In the genomic region with DNA sequence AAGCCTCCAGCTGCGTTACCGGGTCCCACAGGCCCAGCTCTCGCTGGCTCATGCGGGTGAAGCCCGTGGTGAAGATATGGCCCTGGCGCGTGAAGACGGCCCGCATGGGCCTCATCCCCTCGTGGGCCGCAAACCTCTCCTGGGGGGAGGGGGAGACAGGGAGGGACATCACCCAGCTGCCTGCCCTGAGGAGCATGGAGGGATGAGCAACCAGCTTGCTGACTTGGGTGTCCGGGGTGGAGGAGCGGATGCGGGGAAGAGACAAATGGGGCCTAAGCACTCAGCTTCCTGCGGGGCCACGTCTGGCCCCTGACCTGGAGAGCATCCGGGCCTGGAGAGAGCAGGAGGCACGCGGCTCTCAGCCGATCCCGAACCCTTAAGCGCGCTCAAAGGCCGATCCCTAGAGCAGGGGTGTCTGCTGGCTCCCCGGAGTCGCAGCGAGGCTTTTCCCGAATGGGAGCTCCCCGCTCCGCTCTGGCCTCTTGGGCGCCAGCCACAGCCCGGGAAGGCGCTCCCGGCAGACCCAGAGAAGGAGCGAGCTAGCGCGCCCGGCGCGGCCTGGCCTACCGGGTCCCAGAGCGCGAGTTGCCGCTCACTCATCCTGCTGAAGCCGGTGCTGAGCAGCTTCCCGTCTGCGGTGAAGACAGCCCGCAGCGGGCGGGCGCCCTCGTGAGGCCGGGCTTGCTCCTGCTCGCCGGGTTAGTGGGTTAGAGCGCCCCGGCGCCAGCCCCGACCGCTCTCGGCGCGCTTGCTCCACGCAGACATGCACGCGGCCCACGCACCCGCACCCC, we compare ENCODE assay signal across 8 cellular contexts. TPM values are rescaled to one million over a fixed set of nuclear protein-coding genes. Genes with fewer than 3 reads are reported as not detected.
DNase-seq lines count a peak whose midpoint lies in the region; ATAC-seq and TF ChIP-seq lines count a peak whose summit lies in the region.

No MANE protein-coding gene starts in this region.

- peak; percentile 86 for TF ChIP-seq CTCF in GM20000 (IDR thresholded peaks at IDR 0.05; ENCODE audit: extremely low read depth, missing control alignments)
- peak; percentile 40 for TF ChIP-seq CTCF in lung (IDR thresholded peaks at IDR 0.05; ENCODE audit: control extremely low read depth, extremely low read depth)

- H3K4me3 Mint-ChIP-seq in activated CD4-positive, alpha-beta memory T cell treated with anti-CD3 and anti-CD28 coated beads for 36 hours: peak overlapping the region; percentile 77

- ATAC-seq in lung (ENCODE audit: insufficient read depth, low FRiP score) (peak; percentile 36), GM21576 (IDR thresholded peaks at IDR 0.05; ENCODE audit: unreplicated experiment) (no peak)

- H3K4me1 Mint-ChIP-seq in activated CD4-positive, alpha-beta memory T cell treated with anti-CD3 and anti-CD28 coated beads for 36 hours (ENCODE audit: low read depth): peaks cover 54% of the 10 kb centered on the region

- CTCF ChIA-PET in activated CD4-positive, alpha-beta memory T cell treated with anti-CD3 and anti-CD28 coated beads for 36 hours (lab: Charles Lee): interaction anchor here (0.6 to 6.9 kb wide), 53 partner anchors 9 to 1231 kb away, joined by 3 to 159 read pairs (median 5); partner anchors contain the start of genes ABHD15, ANKRD13B, GIT1 and MYO18A

- POLR2A ChIA-PET in activated CD4-positive, alpha-beta memory T cell treated with anti-CD3 and anti-CD28 coated beads for 36 hours (lab: Charles Lee): interaction anchor here (0.6 to 4.8 kb wide), 20 partner anchors 9 to 323 kb away, joined by 3 to 30 read pairs (median 5); partner anchors contain the start of genes ABHD15, ANKRD13B, NUFIP2 and SSH2

- H3K9me3 ChIP-seq in duodenal mucosa (ENCODE audit: control insufficient read depth in 1 of 2, low read length in 2 of 2) (no peaks in the 10 kb centered on the region), lung (ENCODE audit: control insufficient read depth in 2 of 2, insufficient read depth in 1 of 2, low read length in 1 of 2) (peaks cover 0 to 3% of the 10 kb centered on the region in 2 donors)

- H3K27me3 ChIP-seq in duodenal mucosa (ENCODE audit: control insufficient read depth in 1 of 2, insufficient read depth in 2 of 2, low read length in 2 of 2): peaks cover 15 to 44% of the 10 kb centered on the region in 2 donors
- H3K27me3 ChIP-seq in lung (ENCODE audit: control insufficient read depth, insufficient read depth): no peaks in the 10 kb centered on the region

- H3K36me3 ChIP-seq in duodenal mucosa (ENCODE audit: control insufficient read depth in 1 of 2, insufficient read depth in 2 of 2, low read length in 2 of 2) (no peaks in the 10 kb centered on the region), lung (ENCODE audit: control insufficient read depth in 2 of 2, insufficient read depth in 2 of 2, low read length in 2 of 2) (no peaks in the 10 kb centered on the region)

- WGBS in lung, 2 donors: 6 to 20% methylated on average over 59 to 68 of the region's 68 CpGs

- intact Hi-C loops in activated CD4-positive, alpha-beta memory T cell treated with anti-CD3 and anti-CD28 coated beads for 36 hours (cut with micrococcal nuclease): loop anchor here (1.0 to 5.0 kb wide), 5 partner anchors 37 to 325 kb away; partner anchors contain the start of gene NUFIP2

- peaks cover 1% of the 10 kb centered on the region for H3K27me3 Mint-ChIP-seq in activated CD4-positive, alpha-beta memory T cell treated with anti-CD3 and anti-CD28 coated beads for 36 hours

- H3K4me3 ChIP-seq in duodenal mucosa (ENCODE audit: low read depth in 1 of 2, low read length in 2 of 2) (peak overlapping the region; percentile 68 to 70), lung (no peak overlapping the region)

- no peaks in the 10 kb centered on the region for H3K9me3 Mint-ChIP-seq in activated CD4-positive, alpha-beta memory T cell treated with anti-CD3 and anti-CD28 coated beads for 36 hours

- peak overlapping the region; percentile 61 to 69 for H3K9ac ChIP-seq in duodenal mucosa (ENCODE audit: low read depth in 1 of 2, low read length in 2 of 2)

- H3K27ac ChIP-seq in duodenal mucosa (ENCODE audit: low read depth, low read length) (no peak overlapping the region), lung (ENCODE audit: low read depth in 1 of 2, low read length in 1 of 2) (no peak overlapping the region)

- no peaks in the 10 kb centered on the region for H3K36me3 Mint-ChIP-seq in activated CD4-positive, alpha-beta memory T cell treated with anti-CD3 and anti-CD28 coated beads for 36 hours

- H3K27ac Mint-ChIP-seq in activated CD4-positive, alpha-beta memory T cell treated with anti-CD3 and anti-CD28 coated beads for 36 hours: peak overlapping the region; percentile 87

- H3K4me1 ChIP-seq in duodenal mucosa (ENCODE audit: control insufficient read depth in 1 of 2, insufficient read depth in 2 of 2, low read length in 2 of 2) (peaks cover 41 to 48% of the 10 kb centered on the region in 2 donors), lung (ENCODE audit: control insufficient read depth in 2 of 2, insufficient read depth in 2 of 2, low read length in 2 of 2) (peaks cover 0 to 34% of the 10 kb centered on the region in 2 donors)

- DNase-seq in AG08395 (ENCODE audit: low spot score): peak; percentile 48
- DNase-seq in GM20000 (ENCODE audit: low spot score): peak; percentile 89
- peak; percentile 10 for DNase-seq in NCI-H2081 treated with DMSO at 0.1 percent for 48 hours (lab: John Stamatoyannopoulos, UW)
- peak; percentile 92 for DNase-seq in activated CD4-positive, alpha-beta memory T cell treated with anti-CD3 and anti-CD28 coated beads for 36 hours
- DNase-seq in lung (ENCODE audit: low spot score): peak; percentile 80
- DNase-seq in stimulated activated CD4-positive, alpha-beta T cell treated with anti-CD3 and anti-CD28 coated beads, TNF-alpha, amount 100 ng/mL, for 48 hours (ENCODE audit: low read depth in 3 of 3): peak; percentile 75 to 84 (median 81)

RNA-seq across cellular contexts. Expression of gene CORO6, which starts 5.0 kb away (rescaled TPM):
- total RNA-seq in activated CD4-positive, alpha-beta memory T cell treated with anti-CD3 and anti-CD28 coated beads for 36 hours: 10 to 100 TPM; 21.3 to 22.1 TPM
- total RNA-seq in lung: 1 to 10 TPM; 1.7 to 8.4 TPM
- polyA plus RNA-seq in lung: 10 to 100 TPM in 1 of 2 donors, 1 to 10 TPM in 1; 3.3 to 14.4 TPM

RNA-seq across cellular contexts. Expression of gene ANKRD13B, which starts 24.7 kb away (rescaled TPM):
- total RNA-seq in activated CD4-positive, alpha-beta memory T cell treated with anti-CD3 and anti-CD28 coated beads for 36 hours: 10 to 100 TPM; 14.1 to 15.1 TPM
- 1 to 10 TPM; 6.6 to 6.9 TPM for total RNA-seq in lung
- polyA plus RNA-seq in lung: 1 to 10 TPM; 2.7 to 3.2 TPM

RNA-seq across cellular contexts. Expression of gene GIT1, which starts 28.2 kb away (rescaled TPM):
- total RNA-seq in activated CD4-positive, alpha-beta memory T cell treated with anti-CD3 and anti-CD28 coated beads for 36 hours: 10 to 100 TPM; 51.3 to 54.4 TPM
- total RNA-seq in lung: 10 to 100 TPM; 44.0 to 49.9 TPM
- polyA plus RNA-seq in lung: 10 to 100 TPM; 29.8 to 38.4 TPM

RNA-seq across cellular contexts. Expression of gene TP53I13, which starts 49.2 kb away (rescaled TPM):
- total RNA-seq in activated CD4-positive, alpha-beta memory T cell treated with anti-CD3 and anti-CD28 coated beads for 36 hours: 10 to 100 TPM; 54.2 to 55.3 TPM
- 10 to 100 TPM; 24.2 to 69.4 TPM for total RNA-seq in lung
- polyA plus RNA-seq in lung: 100 to 1,000 TPM in 1 of 2 donors, 10 to 100 TPM in 1; 53.4 to 126 TPM

RNA-seq across cellular contexts. Expression of gene ABHD15, which starts 50.8 kb away (rescaled TPM):
- total RNA-seq in activated CD4-positive, alpha-beta memory T cell treated with anti-CD3 and anti-CD28 coated beads for 36 hours: 1 to 10 TPM; 8.9 to 9.8 TPM
- 10 to 100 TPM in 1 of 2 donors, 1 to 10 TPM in 1; 4.1 to 10.5 TPM for total RNA-seq in lung
- polyA plus RNA-seq in lung: 1 to 10 TPM; 4.0 to 6.3 TPM

Comparison
In these comparisons a context has a peak if more than half of its experiments do, and no peak if none do; other contexts are left out.
1. DNase-seq: peak in every context shown above with its lines; median percentile 92 in activated CD4-positive, alpha-beta memory T cell treated with anti-CD3 and anti-CD28 coated beads for 36 hours; 89 in GM20000; 81 in stimulated activated CD4-positive, alpha-beta T cell treated with anti-CD3 and anti-CD28 coated beads, TNF-alpha, amount 100 ng/mL, for 48 hours; 80 in lung; 48 in AG08395; 10 in NCI-H2081 treated with DMSO at 0.1 percent for 48 hours.